In genomic region chr1:229407206-229408026, GRCh38 we compare ENCODE assay signal across 10 cellular contexts. TPM values are rescaled to one million over a fixed set of nuclear protein-coding genes. Genes with fewer than 3 reads are reported as not detected.
DNase-seq lines count a peak whose midpoint lies in the region; ATAC-seq and TF ChIP-seq lines count a peak whose summit lies in the region.
"Had no signal": no experiment of that assay in that cellular context is flagged by ENCODE, and none has a peak within 500 bp of the region (broad histone marks: within the 10 kb centered on the region; RNA-seq: fewer than 3 reads in every experiment).

No MANE protein-coding gene starts in this region.

- no peak overlapping the region for H3K23ac ChIP-seq in mesendoderm (ENCODE audit: low read length)

- H2AK5ac ChIP-seq in mesendoderm (ENCODE audit: low read length): no peak overlapping the region

- no peak overlapping the region for H2BK120ac ChIP-seq in mesendoderm (ENCODE audit: low read depth, low read length)

- intact Hi-C loops in testis (cut with DNase I; ENCODE audit: low total_unique reads): no loop called here

- TF ChIP-seq CTCF in brain (conservative IDR thresholded peaks at IDR 0.05) (no peak), testis (IDR thresholded peaks at IDR 0.05) (no peak)

- H3K4me1 ChIP-seq in mesendoderm (ENCODE audit: control insufficient read depth, low read depth, low read length): peaks cover 8% of the 10 kb centered on the region
- H3K4me1 ChIP-seq in testis: peaks cover 29% of the 10 kb centered on the region

- H3K4me1 Mint-ChIP-seq in brain: peaks cover 10% of the 10 kb centered on the region

- peaks cover 0 to 8% (median 0%) of the 10 kb centered on the region in 5 experiments for H3K9me3 Mint-ChIP-seq in brain

- no peaks in the 10 kb centered on the region for H3K36me3 ChIP-seq in mesendoderm (ENCODE audit: control insufficient read depth, insufficient read depth, low read length)
- no peaks in the 10 kb centered on the region for H3K36me3 ChIP-seq in testis (ENCODE audit: low read depth, missing control alignments)

- H3K36me3 Mint-ChIP-seq in brain: no peaks in the 10 kb centered on the region
- H3K36me3 Mint-ChIP-seq: CD4-positive, CD25-positive, alpha-beta regulatory T cell had no signal

- H3K27me3 ChIP-seq in mesendoderm (ENCODE audit: insufficient read depth, low read length, poor library complexity) (peaks cover 2% of the 10 kb centered on the region), testis (no peaks in the 10 kb centered on the region)

- no peak overlapping the region for H3K18ac ChIP-seq in mesendoderm (ENCODE audit: low read length)

- H3K4me3 Mint-ChIP-seq in brain: peak overlapping the region; percentile 43 to 81 (median 73)

- peak overlapping the region; percentile 85 for H3K4me2 ChIP-seq in mesendoderm (ENCODE audit: low read length)

- no peaks in the 10 kb centered on the region for H3K79me2 ChIP-seq in mesendoderm (ENCODE audit: control insufficient read depth, insufficient read depth, low read length)

- no CpG with 5 or more reads among the region's 68 CpGs for WGBS in mesendoderm (ENCODE audit: extremely low coverage, insufficient coverage, low lambda C conversion rate)
- 5 to 17% methylated on average over 13 to 68 of the region's 68 CpGs for WGBS in testis, 2 donors

- H2BK5ac ChIP-seq in mesendoderm (ENCODE audit: low read length): no peak overlapping the region

- H2BK15ac ChIP-seq in mesendoderm (replicated peaks; ENCODE audit: low read depth): no peak overlapping the region

- H3K27ac ChIP-seq in mesendoderm (ENCODE audit: low read depth, low read length) (no peak overlapping the region), testis (no peak overlapping the region)

- H3K79me1 ChIP-seq in mesendoderm (ENCODE audit: low read length): no peaks in the 10 kb centered on the region

- H3K4ac ChIP-seq in mesendoderm (ENCODE audit: low read depth, low read length): no peak overlapping the region

- peak overlapping the region; percentile 81 for H3K56ac ChIP-seq in mesendoderm (ENCODE audit: low read length)

- H4K5ac ChIP-seq in mesendoderm (ENCODE audit: low read length): no peak overlapping the region

- H3K9ac ChIP-seq in mesendoderm (ENCODE audit: low read length): peak overlapping the region; percentile 62

- ATAC-seq in GM18498 (IDR thresholded peaks at IDR 0.05; ENCODE audit: unreplicated experiment): no peak
- ATAC-seq in HG02970 (IDR thresholded peaks at IDR 0.05; ENCODE audit: low FRiP score, unreplicated experiment): no peak
- ATAC-seq: PC-3 had no signal

- no peak for TF ChIP-seq POLR2A in testis (IDR thresholded peaks at IDR 0.05)

- DNase-seq in activated T-cell treated with anti-CD3 and anti-CD28 coated beads, Interleukin-2, amount 50 U/mL, for 1 hour: peak; percentile 21
- DNase-seq in activated T-cell treated with anti-CD3 and anti-CD28 coated beads for 4 hours (no peak), mesendoderm (peak; percentile 56), testis (no peak)
- no peak for DNase-seq in activated effector memory CD4-positive, alpha-beta T cell treated with Interleukin-2 at 50 U/mL for 16 hours
- DNase-seq: CD4-positive, CD25-positive, alpha-beta regulatory T cell; PC-3 had no signal

- H3K4me3 ChIP-seq in mesendoderm (ENCODE audit: low read length) (peak overlapping the region; percentile 29), testis (peak overlapping the region; percentile 24 to 31)

- peak overlapping the region in 3 of 5 experiments; percentile 54 to 83 (median 61) for H3K27ac Mint-ChIP-seq in brain

- H3K9me3 ChIP-seq in testis: no peaks in the 10 kb centered on the region

- H3K27me3 Mint-ChIP-seq in brain: peaks cover 22% of the 10 kb centered on the region

- H4K8ac ChIP-seq in mesendoderm (ENCODE audit: low read depth, low read length): no peak overlapping the region

RNA-seq across cellular contexts. Expression of gene ACTA1, which starts 26.5 kb away (rescaled TPM):
- polyA plus RNA-seq in brain (ENCODE audit: insufficient read depth, low read depth, low replicate concordance) (0.88 TPM), testis (ENCODE audit: insufficient read depth, low read depth, low replicate concordance) (136 TPM)
- 88.0 TPM for polyA plus RNA-seq in mesendoderm (2013, experiment 1 of 2)
- polyA plus RNA-seq in mesendoderm (2013, experiment 2 of 2): 101 TPM
- total RNA-seq in testis: 1 to 10 TPM in 1 of 2 donors, under 1 TPM in 1; 0.94 to 1.2 TPM
- total RNA-seq: CD4-positive, CD25-positive, alpha-beta regulatory T cell had no signal
- polyA plus RNA-seq: CD4-positive, CD25-positive, alpha-beta regulatory T cell had no signal

Comparison
In these comparisons a context has a peak if more than half of its experiments do, and no peak if none do; other contexts are left out.
1. DNase-seq: peak in activated T-cell treated with anti-CD3 and anti-CD28 coated beads, Interleukin-2, amount 50 U/mL, for 1 hour (single experiment) and mesendoderm (single experiment); none in activated T-cell treated with anti-CD3 and anti-CD28 coated beads for 4 hours (single experiment), testis (single experiment) and activated effector memory CD4-positive, alpha-beta T cell treated with Interleukin-2 at 50 U/mL for 16 hours (single experiment).
2. RNA of gene ACTA1, which starts 26.5 kb away (polyA plus RNA-seq): 136 TPM in testis (single experiment); 0.88 TPM in brain (single experiment); every median in the first group is over 10 times any median in the second.